Comparison of ENCODE assay signal across 23 cellular contexts in genomic region chr17:62692159-62692651, GRCh38.
A peak's percentile ranks its signal among the peaks of the same experiment; 100 is the strongest.
DNase-seq lines count a peak whose midpoint lies in the region; ATAC-seq and TF ChIP-seq lines count a peak whose summit lies in the region.
"Had no signal": no experiment of that assay in that cellular context is flagged by ENCODE, and none has a peak within 500 bp of the region (broad histone marks: within the 10 kb centered on the region; RNA-seq: fewer than 3 reads in every experiment).

No MANE protein-coding gene starts in this region.

- intact Hi-C loops in IMR-90 (cut with micrococcal nuclease), result no loop called here

- H2BK15ac ChIP-seq in IMR-90 (ENCODE audit: low read depth, low read length), result no peak overlapping the region

- H3K9ac ChIP-seq in IMR-90 (ENCODE audit: low read depth, low read length) (no peak overlapping the region), endodermal cell (ENCODE audit: extremely low read depth, low read length, poor library complexity, severe bottlenecking) (no peak overlapping the region)

- H4K91ac ChIP-seq in IMR-90 (ENCODE audit: insufficient read depth, low read depth, low read length), result no peak overlapping the region

- H3K9me3 ChIP-seq in IMR-90 (ENCODE audit: control insufficient read depth, insufficient read depth, low read length) (no peaks in the 10 kb centered on the region), endodermal cell (ENCODE audit: control insufficient read depth, low read length) (no peaks in the 10 kb centered on the region)

- peaks cover 47% of the 10 kb centered on the region for H3K36me3 ChIP-seq in IMR-90 (ENCODE audit: control insufficient read depth, insufficient read depth, low read length)
- peaks cover 19% of the 10 kb centered on the region for H3K36me3 ChIP-seq in endodermal cell (ENCODE audit: control insufficient read depth, insufficient read depth, low read length)

- in situ Hi-C loops in IMR-90 (cut with MboI; ENCODE audit: low sequenced_read_pairs), result loop anchor here (10.0 kb wide), 1 partner anchor 703 kb away; no protein-coding TSS in a partner anchor

- H3K4me1 ChIP-seq in IMR-90 (ENCODE audit: control insufficient read depth, insufficient read depth, low read length) (peaks cover 3% of the 10 kb centered on the region; the same call in 1 of the 2 replicates), endodermal cell (ENCODE audit: control insufficient read depth, insufficient read depth, low read length) (peaks cover 8% of the 10 kb centered on the region)

- no TSS peak for BruUV-seq in IMR-90 (replicated peaks; lab: Mats Ljungman, UMichigan)

- H3K27ac ChIP-seq in IMR-90 (ENCODE audit: insufficient read depth, low read length), result no peak overlapping the region
- H3K27ac ChIP-seq in endodermal cell (ENCODE audit: low read depth, low read length), result no peak overlapping the region
- H3K27ac ChIP-seq: PC-9, SK-N-MC had no signal

- H3K23ac ChIP-seq in IMR-90 (ENCODE audit: low read depth, low read length), result no peak overlapping the region

- no peak overlapping the region for H3K4me2 ChIP-seq in IMR-90 (ENCODE audit: low read depth, low read length)
- H3K4me2 ChIP-seq: PC-9 had no signal

- peak overlapping the region; percentile 39 for H3K27ac Mint-ChIP-seq in endodermal cell
- H3K27ac Mint-ChIP-seq: CD14-positive monocyte, HFFc6, T-helper 17 cell had no signal

- H3K27me3 Mint-ChIP-seq in endodermal cell (ENCODE audit: insufficient read depth), result no peaks in the 10 kb centered on the region

- CTCF ChIA-PET in IMR-90 (lab: Yijun Ruan, JAX), result interaction anchor here (0.7 kb wide), 1 partner anchor 88 kb away, joined by 5 read pairs; no protein-coding TSS in a partner anchor

- no peak overlapping the region for H3K14ac ChIP-seq in IMR-90 (replicated peaks; ENCODE audit: low read depth, low read length)

- peaks cover 12% of the 10 kb centered on the region for H3K4me1 Mint-ChIP-seq in endodermal cell

- no peak overlapping the region for H2AFZ ChIP-seq in IMR-90 (replicated peaks; ENCODE audit: low read length, poor library complexity)
- H2AFZ ChIP-seq: PC-9 had no signal

- 0 out of 2 replicates have a peak, but pooled peaks cover 4% of the 10 kb centered on the region for H4K20me1 ChIP-seq in IMR-90 (ENCODE audit: insufficient read depth, low read length)

- no peak overlapping the region for H4K8ac ChIP-seq in IMR-90 (ENCODE audit: low read depth in 2 of 2, low read length in 2 of 2)

- H3K9me1 ChIP-seq in IMR-90 (ENCODE audit: insufficient read depth, low read length), result peaks cover 9% of the 10 kb centered on the region

- WGBS in IMR-90 (ENCODE audit: extremely low coverage in 2 of 2, insufficient read length in 1 of 2), 2 experiments, result 95% methylated on average over 13 of the region's 20 CpGs; no CpG with 5 or more reads in 1 of the 2 experiments
- WGBS in endodermal cell (ENCODE audit: insufficient coverage in 1 of 2, insufficient read length in 1 of 2), 2 experiments, result 94 to 96% methylated on average over 9 to 20 of the region's 20 CpGs

- H3K4ac ChIP-seq in IMR-90 (ENCODE audit: low read depth, low read length), result no peak overlapping the region

- TF ChIP-seq CTCF in IMR-90 (conservative IDR thresholded peaks at IDR 0.05; ENCODE audit: low read depth, low read length) (no peak), endodermal cell (conservative IDR thresholded peaks at IDR 0.05) (no peak)

- DNase-seq in NCI-H2227 (lab: John Stamatoyannopoulos, UW; ENCODE audit: unreplicated experiment) (peak; percentile 61), NCI-H2227 treated with DMSO at 0.1 percent for 48 hours (lab: John Stamatoyannopoulos, UW) (no peak), IMR-90 (no peak), endodermal cell (peak; percentile 62), DMS 273 (lab: John Stamatoyannopoulos, UW; ENCODE audit: unreplicated experiment) (no peak)
- DNase-seq in activated CD4-positive, alpha-beta T cell treated with anti-CD3 and anti-CD28 coated beads, Interleukin-2, amount 50 U/mL, for 1 hour, result no peak
- no peak for DNase-seq in activated naive CD4-positive, alpha-beta T cell treated with Interleukin-2 at 50 U/mL for 16 hours
- DNase-seq: AML-193, DMS 273 treated with DMSO at 0.1 percent for 48 hours, HFFc6, KBM-7, NCI-H1105 treated with DMSO at 0.1 percent for 48 hours, NCI-H1694, NCI-H2171, NCI-H446, NCI-H526, PC-9, RPMI8226, SHP77 treated with DMSO at 0.1 percent for 48 hours, SW 1271, T-helper 17 cell had no signal

- no peaks in the 10 kb centered on the region for H3K27me3 ChIP-seq in IMR-90 (ENCODE audit: control insufficient read depth, insufficient read depth, low read length)
- H3K27me3 ChIP-seq in endodermal cell (ENCODE audit: control insufficient read depth, insufficient read depth, low read length, poor library complexity, severe bottlenecking), result no peaks in the 10 kb centered on the region

- no peak overlapping the region for H3K4me3 Mint-ChIP-seq in endodermal cell
- H3K4me3 Mint-ChIP-seq: CD14-positive monocyte, HFFc6, T-helper 17 cell had no signal

- TF ChIP-seq RAD21 in IMR-90 (IDR thresholded peaks at IDR 0.05; ENCODE audit: low read length), result no peak

- peaks cover 21% of the 10 kb centered on the region for H3K36me3 Mint-ChIP-seq in endodermal cell (ENCODE audit: low read depth)
- H3K36me3 Mint-ChIP-seq: CD14-positive monocyte had no signal

- no peak overlapping the region for H2BK120ac ChIP-seq in IMR-90 (ENCODE audit: low read depth, low read length)

- no peak overlapping the region for H2AK5ac ChIP-seq in IMR-90 (ENCODE audit: low read depth, low read length)

- H2AK9ac ChIP-seq in IMR-90 (replicated peaks; ENCODE audit: low read depth, low read length, poor library complexity), result peak overlapping the region; percentile 1

- no peak for ATAC-seq in IMR-90 (ENCODE audit: low read depth)
- ATAC-seq: T-helper 17 cell had no signal

- H3K79me1 ChIP-seq in IMR-90 (ENCODE audit: low read depth in 1 of 2, low read length in 2 of 2), result peaks cover 0 to 9% of the 10 kb centered on the region in 2 experiments; a peak in 1 of 4 replicates

- H3K56ac ChIP-seq in IMR-90 (ENCODE audit: extremely low read depth, insufficient read depth, low read length), result no peak overlapping the region

- POLR2A ChIA-PET in IMR-90 (lab: Charles Lee; ENCODE audit: unreplicated experiment), result no interaction called here

- H2BK5ac ChIP-seq in IMR-90 (ENCODE audit: low read depth, low read length, poor library complexity, severe bottlenecking), result no peak overlapping the region

- H3K4me3 ChIP-seq in IMR-90 (ENCODE audit: insufficient read depth, low read depth, low read length) (no peak overlapping the region), endodermal cell (ENCODE audit: low read length) (no peak overlapping the region)
- H3K4me3 ChIP-seq: PC-9, SK-N-MC had no signal

- H3K18ac ChIP-seq in IMR-90 (ENCODE audit: low read depth, low read length), result no peak overlapping the region

- no peak overlapping the region for H2BK20ac ChIP-seq in IMR-90 (ENCODE audit: low read depth, low read length)

- dilution Hi-C loops in IMR-90 (cut with HindIII; ENCODE audit: low sequenced_read_pairs, unreplicated experiment), result no loop called here

- H4K5ac ChIP-seq in IMR-90 (ENCODE audit: low read depth, low read length), result no peak overlapping the region

- peaks cover 2% of the 10 kb centered on the region for H3K9me3 Mint-ChIP-seq in endodermal cell

- TF ChIP-seq POLR2A in IMR-90 (IDR thresholded peaks at IDR 0.05; ENCODE audit: low read depth, low read length), result no peak

TF ChIP-seq in IMR-90, 13 proteins besides CTCF, POLR2A, EP300 and RAD21:
- TF ChIP-seq SMC3 (IDR thresholded peaks at IDR 0.05; ENCODE audit: low read depth, low read length), result no peak
- no peak for TF ChIP-seq FOS (IDR thresholded peaks at IDR 0.05; ENCODE audit: low read depth, low read length)
- no peak for TF ChIP-seq BHLHE40 (IDR thresholded peaks at IDR 0.05; ENCODE audit: low read depth, low read length)

Comparison
In these comparisons a context has a peak if more than half of its experiments do, and no peak if none do; other contexts are left out.
1. DNase-seq: peak in NCI-H2227 (single experiment) and endodermal cell (single experiment); none in NCI-H2227 treated with DMSO at 0.1 percent for 48 hours (single experiment), IMR-90 (single experiment), DMS 273 (single experiment), activated CD4-positive, alpha-beta T cell treated with anti-CD3 and anti-CD28 coated beads, Interleukin-2, amount 50 U/mL, for 1 hour (single experiment) and activated naive CD4-positive, alpha-beta T cell treated with Interleukin-2 at 50 U/mL for 16 hours (single experiment).